10 cellular contexts compared by ENCODE assay signal in genomic region chr19:1016647-1017114, GRCh38. TPM values are rescaled to one million over a fixed set of nuclear protein-coding genes. Genes with fewer than 3 reads are reported as not detected.
DNase-seq lines count a peak whose midpoint lies in the region; ATAC-seq, FAIRE-seq and TF ChIP-seq lines count a peak whose summit lies in the region.
"Had no signal": no experiment of that assay in that cellular context is flagged by ENCODE, and none has a peak within 500 bp of the region (broad histone marks: within the 10 kb centered on the region; RNA-seq: fewer than 3 reads in every experiment).

No MANE protein-coding gene starts in this region.

- H3K36me3 Mint-ChIP-seq in MCF 10A (ENCODE audit: insufficient read depth, unreplicated experiment) (peaks cover 40% of the 10 kb centered on the region), type B pancreatic cell (no peaks in the 10 kb centered on the region)

- H3K27me3 Mint-ChIP-seq in MCF 10A (ENCODE audit: insufficient read depth, unreplicated experiment) = no peaks in the 10 kb centered on the region
- H3K27me3 Mint-ChIP-seq in type B pancreatic cell = peaks cover 6% of the 10 kb centered on the region

- H3K4me3 ChIP-seq in breast epithelium (peak overlapping the region in 1 of 3 donors; percentile 58), HepG2 (replicated peaks in 1 of 3; ENCODE audit: insufficient read depth in 1 of 3, low read depth in 2 of 3, low read length in 3 of 3) (peak overlapping the region in 1 of 3 experiments; percentile 46; a peak in 1 of 6 replicates)

- DNase-seq in MCF 10A (ENCODE audit: unreplicated experiment) = peak; percentile 62
- DNase-seq in breast epithelium (ENCODE audit: low spot score in 2 of 2) = no peak
- DNase-seq in astrocyte of the hippocampus (ENCODE audit: low read depth, low spot score) = peak; percentile 76
- DNase-seq in HepG2 (ENCODE audit: low spot score) = no peak
- no peak for DNase-seq in type B pancreatic cell (ENCODE audit: extremely low spot score, unreplicated experiment)
- DNase-seq in D721Med (ENCODE audit: insufficient read length, low spot score) = no peak
- no peak for DNase-seq in NK-92 treated with Interleukin-12 subunit alpha and Interleukin-12 subunit beta, amount 100 ng/mL, for 24 hours (lab: John Stamatoyannopoulos, UW)
- DNase-seq in NCI-H1105 (lab: John Stamatoyannopoulos, UW) = no peak

- no peak overlapping the region for H2AFZ ChIP-seq in HepG2 (ENCODE audit: low read length)

- H3K27ac Mint-ChIP-seq in MCF 10A (ENCODE audit: low read depth, unreplicated experiment) = peak overlapping the region; percentile 85
- peak overlapping the region; percentile 88 for H3K27ac Mint-ChIP-seq in type B pancreatic cell

- intact Hi-C loops in MCF 10A (cut with micrococcal nuclease) = no loop called here
- intact Hi-C loops in breast epithelium (cut with DNase I; ENCODE audit: low total_unique reads) = loop anchor here (10.0 kb wide), 1 partner anchor 208 kb away; no protein-coding TSS in a partner anchor
- intact Hi-C loops in HepG2 (cut with micrococcal nuclease; ENCODE audit: unreplicated experiment) = no loop called here

- no peaks in the 10 kb centered on the region for H3K9me3 Mint-ChIP-seq in MCF 10A (ENCODE audit: unreplicated experiment)
- no peaks in the 10 kb centered on the region for H3K9me3 Mint-ChIP-seq in type B pancreatic cell

- no peak overlapping the region for H3K9ac ChIP-seq in HepG2 (ENCODE audit: insufficient read depth, low read depth, low read length)

- TF ChIP-seq RAD21 in HepG2 (CRISPR knock-in tag; IDR thresholded peaks at IDR 0.05) = no peak

- H3K9me3 ChIP-seq in breast epithelium (no peaks in the 10 kb centered on the region), HepG2 (ENCODE audit: low read length) (no peaks in the 10 kb centered on the region)

- peaks cover 27% of the 10 kb centered on the region for H4K20me1 ChIP-seq in HepG2 (ENCODE audit: insufficient read depth, low read length)

- peak overlapping the region in 1 of 2 donors; percentile 77 for H3K27ac ChIP-seq in breast epithelium
- no peak overlapping the region for H3K27ac ChIP-seq in HepG2 (ENCODE audit: extremely low read length, insufficient read depth, low read length)

- TF ChIP-seq EP300 in HepG2 (IDR thresholded peaks at IDR 0.05; ENCODE audit: low read depth in 2 of 2, low read length in 2 of 2) = no peak
- no peak for TF ChIP-seq EP300 in HepG2 (CRISPR knock-in tag; IDR thresholded peaks at IDR 0.05; ENCODE audit: borderline replicate concordance)

- BruUV-seq in MCF 10A (replicated peaks; lab: Mats Ljungman, UMichigan) (no TSS peak), HepG2 (replicated peaks; lab: Mats Ljungman, UMichigan) (no TSS peak)

- H3K4me3 Mint-ChIP-seq in MCF 10A (ENCODE audit: unreplicated experiment) = peak overlapping the region; percentile 66
- H3K4me3 Mint-ChIP-seq in type B pancreatic cell = peak overlapping the region; percentile 74

- TF ChIP-seq CTCF in MCF 10A (IDR thresholded peaks at IDR 0.05; ENCODE audit: unreplicated experiment) = no peak
- no peak for TF ChIP-seq CTCF in breast epithelium (IDR thresholded peaks at IDR 0.05)
- TF ChIP-seq CTCF in HepG2 (CRISPR knock-in tag; IDR thresholded peaks at IDR 0.05) = no peak
- no peak for TF ChIP-seq CTCF in type B pancreatic cell (conservative IDR thresholded peaks at IDR 0.05)
- TF ChIP-seq CTCF in D721Med (IDR thresholded peaks at IDR 0.05; ENCODE audit: insufficient read depth, missing control alignments) = no peak

- peak overlapping the region; percentile 93 for H3K4me2 ChIP-seq in HepG2 (ENCODE audit: low read depth, low read length)

- ATAC-seq in HepG2 = no peak

- CTCF ChIA-PET in MCF 10A (lab: Yijun Ruan, JAX) = interaction anchor here (0.6 kb wide), 1 partner anchor 19 kb away, joined by 3 read pairs; no protein-coding TSS in a partner anchor
- CTCF ChIA-PET in HepG2 (lab: Yijun Ruan, JAX; ENCODE audit: low intra/inter-chr PET ratio, low total read pairs) = no interaction called here

- no CpG with 5 or more reads among the region's 12 CpGs for WGBS in HepG2 (ENCODE audit: low lambda C conversion rate)

- in situ Hi-C loops in HepG2 (cut with HindIII; ENCODE audit: extremely low pct_ligation_motif_present, low pct_unique_long_range_greater_than_20kb) = no loop called here

- POLR2A ChIA-PET in MCF 10A (lab: Yijun Ruan, JAX) (interaction anchor here (0.7 to 2.3 kb wide), 6 partner anchors 11 to 627 kb away, joined by 3 to 17 read pairs (median 6); partner anchors contain the start of gene CNN2), HepG2 (lab: Yijun Ruan, JAX) (no interaction called here)

- H3K4me1 Mint-ChIP-seq in MCF 10A (ENCODE audit: insufficient read depth, unreplicated experiment) = peaks cover 17% of the 10 kb centered on the region
- H3K4me1 Mint-ChIP-seq in type B pancreatic cell (ENCODE audit: unreplicated experiment) = peaks cover 20% of the 10 kb centered on the region

- H3K27me3 ChIP-seq in breast epithelium (no peaks in the 10 kb centered on the region), HepG2 (ENCODE audit: control insufficient read depth in 1 of 2, insufficient read depth in 2 of 2, low read length in 2 of 2) (no peaks in the 10 kb centered on the region)

- no peak for TF ChIP-seq POLR2A in breast epithelium (IDR thresholded peaks at IDR 0.05)
- TF ChIP-seq POLR2A in HepG2 (IDR thresholded peaks at IDR 0.05; ENCODE audit: insufficient read depth in 1 of 2, low read depth in 2 of 2, low read length in 2 of 2) = no peak; a peak in 1 of 4 replicates

- H3K79me2 ChIP-seq in HepG2 (ENCODE audit: insufficient read depth, low read length) = peaks cover 58% of the 10 kb centered on the region

- H3K36me3 ChIP-seq in breast epithelium (peaks cover 7% of the 10 kb centered on the region), HepG2 (replicated peaks in 1 of 2; ENCODE audit: control insufficient read depth in 1 of 2, insufficient read depth in 2 of 2, low read length in 2 of 2) (peaks cover 14 to 18% of the 10 kb centered on the region in 2 experiments; a peak in 3 of 5 replicates)

- FAIRE-seq in HepG2 (lab: Jason Lieb, UNC) (no peak), D721Med (lab: Jason Lieb, UNC) (no peak)
- FAIRE-seq: TTC549 had no signal

- H3K4me1 ChIP-seq in breast epithelium (peaks cover 16 to 46% of the 10 kb centered on the region in 2 donors), HepG2 (ENCODE audit: insufficient read depth, low read length) (peaks cover 38% of the 10 kb centered on the region)

RNA-seq across cellular contexts. Expression of gene TMEM259, which starts 4.2 kb away (rescaled TPM):
- total RNA-seq in MCF 10A (2022) (130 and 146 TPM in 2 replicates), breast epithelium (100 to 1,000 TPM; 112 to 156 (median 153) TPM), HepG2 (2016; rRNA removed; fragmentation: Illumina TruSeq; extraction: Trizol) (20.5 and 64.7 TPM in 2 replicates), type B pancreatic cell (ENCODE audit: low replicate concordance) (157 and 173 TPM in 2 replicates)
- total RNA-seq in HepG2 (2016; cell fraction: cytosol; rRNA removed; fragmentation: Illumina TruSeq; extraction: Trizol; ENCODE audit: low read depth) = 30.1 and 37.5 TPM in 2 replicates
- total RNA-seq in HepG2 (2016; cell fraction: insoluble cytoplasmic fraction; rRNA removed; fragmentation: Illumina TruSeq; extraction: Trizol) = 17.1 and 68.9 TPM in 2 replicates
- 50.5 and 59.4 TPM in 2 replicates for total RNA-seq in HepG2 (2016; cell fraction: membrane; rRNA removed; fragmentation: Illumina TruSeq; extraction: Trizol)
- total RNA-seq in HepG2 (2016; cell fraction: nucleus; rRNA removed; fragmentation: Illumina TruSeq; extraction: Trizol) = 58.0 and 76.3 TPM in 2 replicates
- 164 and 232 TPM in 2 replicates for polyA plus RNA-seq in HepG2 (2011; rRNA removed)
- polyA plus RNA-seq in HepG2 (2011; cell fraction: cytosol; rRNA removed) = 108 and 161 TPM in 2 replicates
- polyA plus RNA-seq in HepG2 (2011; cell fraction: nucleus; rRNA removed) = 1,157 and 1,454 TPM in 2 replicates
- polyA plus RNA-seq in HepG2 (2012) = 55.1 and 79.6 TPM in 2 replicates
- polyA plus RNA-seq in HepG2 (2016; cell fraction: cytosol; fragmentation: Illumina TruSeq; extraction: Trizol; ENCODE audit: low read depth) = 28.3 and 31.6 TPM in 2 replicates
- polyA plus RNA-seq in HepG2 (2016; cell fraction: insoluble cytoplasmic fraction; fragmentation: Illumina TruSeq; extraction: Trizol; ENCODE audit: low read depth) = 28.7 and 28.8 TPM in 2 replicates
- polyA plus RNA-seq in HepG2 (2016; cell fraction: membrane; fragmentation: Illumina TruSeq; extraction: Trizol; ENCODE audit: low read depth) = 47.1 and 48.7 TPM in 2 replicates
- polyA plus RNA-seq in HepG2 (2016; cell fraction: nucleus; fragmentation: Illumina TruSeq; extraction: Trizol; ENCODE audit: insufficient read depth, low read depth) = 234 and 238 TPM in 2 replicates
- 129 and 199 TPM in 2 replicates for polyA minus RNA-seq in HepG2 (2011; rRNA and poly(A)+ RNA removed; ENCODE audit: low replicate concordance)
- polyA minus RNA-seq in HepG2 (2011; cell fraction: cytosol; rRNA and poly(A)+ RNA removed) = 47.6 and 51.1 TPM in 2 replicates
- 58.8 and 65.8 TPM in 2 replicates for polyA minus RNA-seq in HepG2 (2011; cell fraction: nucleus; rRNA and poly(A)+ RNA removed)

RNA-seq across cellular contexts. Expression of gene RNU6-2, which starts 4.6 kb away (rescaled TPM):
- total RNA-seq in MCF 10A (2022) (not detected in 2 replicates), breast epithelium (not detected), HepG2 (2016; rRNA removed; fragmentation: Illumina TruSeq; extraction: Trizol) (under 0.01 TPM in 1 of 2 replicates, not detected in the other), type B pancreatic cell (ENCODE audit: low replicate concordance) (not detected in 2 replicates)
- under 0.01 TPM in 2 replicates for total RNA-seq in HepG2 (2016; cell fraction: cytosol; rRNA removed; fragmentation: Illumina TruSeq; extraction: Trizol; ENCODE audit: low read depth)
- total RNA-seq in HepG2 (2016; cell fraction: insoluble cytoplasmic fraction; rRNA removed; fragmentation: Illumina TruSeq; extraction: Trizol) = under 0.01 TPM in 1 of 2 replicates, not detected in the other
- total RNA-seq in HepG2 (2016; cell fraction: membrane; rRNA removed; fragmentation: Illumina TruSeq; extraction: Trizol) = under 0.01 TPM in 1 of 2 replicates, not detected in the other
- not detected in 2 replicates for total RNA-seq in HepG2 (2016; cell fraction: nucleus; rRNA removed; fragmentation: Illumina TruSeq; extraction: Trizol)
- polyA plus RNA-seq in HepG2 (2011; rRNA removed) = not detected in 2 replicates
- polyA plus RNA-seq in HepG2 (2011; cell fraction: cytosol; rRNA removed) = not detected in 2 replicates
- polyA plus RNA-seq in HepG2 (2011; cell fraction: nucleus; rRNA removed) = not detected in 2 replicates
- not detected in 2 replicates for polyA plus RNA-seq in HepG2 (2012)
- polyA plus RNA-seq in HepG2 (2016; cell fraction: cytosol; fragmentation: Illumina TruSeq; extraction: Trizol; ENCODE audit: low read depth) = not detected in 2 replicates
- polyA plus RNA-seq in HepG2 (2016; cell fraction: insoluble cytoplasmic fraction; fragmentation: Illumina TruSeq; extraction: Trizol; ENCODE audit: low read depth) = not detected in 2 replicates
- polyA plus RNA-seq in HepG2 (2016; cell fraction: membrane; fragmentation: Illumina TruSeq; extraction: Trizol; ENCODE audit: low read depth) = not detected in 2 replicates
- polyA plus RNA-seq in HepG2 (2016; cell fraction: nucleus; fragmentation: Illumina TruSeq; extraction: Trizol; ENCODE audit: insufficient read depth, low read depth) = not detected in 2 replicates
- under 0.01 TPM in 1 of 2 replicates, not detected in the other for polyA minus RNA-seq in HepG2 (2011; rRNA and poly(A)+ RNA removed; ENCODE audit: low replicate concordance)
- under 0.01 TPM in 1 of 2 replicates, not detected in the other for polyA minus RNA-seq in HepG2 (2011; cell fraction: cytosol; rRNA and poly(A)+ RNA removed)
- not detected in 2 replicates for polyA minus RNA-seq in HepG2 (2011; cell fraction: nucleus; rRNA and poly(A)+ RNA removed)
- total RNA-seq: temporal lobe had no signal

RNA-seq across cellular contexts. Expression of gene CNN2, which starts 9.7 kb away (rescaled TPM):
- total RNA-seq in MCF 10A (2022) = 112 and 166 TPM in 2 replicates
- total RNA-seq in breast epithelium = 10 to 100 TPM; 70.4 to 74.1 (median 70.7) TPM
- total RNA-seq in HepG2 (2016; rRNA removed; fragmentation: Illumina TruSeq; extraction: Trizol) = 70.0 and 84.5 TPM in 2 replicates
- 29.8 and 31.9 TPM in 2 replicates for total RNA-seq in HepG2 (2016; cell fraction: cytosol; rRNA removed; fragmentation: Illumina TruSeq; extraction: Trizol; ENCODE audit: low read depth)
- 66.1 and 74.6 TPM in 2 replicates for total RNA-seq in HepG2 (2016; cell fraction: insoluble cytoplasmic fraction; rRNA removed; fragmentation: Illumina TruSeq; extraction: Trizol)
- total RNA-seq in HepG2 (2016; cell fraction: membrane; rRNA removed; fragmentation: Illumina TruSeq; extraction: Trizol) = 70.9 and 77.3 TPM in 2 replicates
- total RNA-seq in HepG2 (2016; cell fraction: nucleus; rRNA removed; fragmentation: Illumina TruSeq; extraction: Trizol) = 37.1 and 39.3 TPM in 2 replicates
- polyA plus RNA-seq in HepG2 (2011; rRNA removed) = 58.1 and 63.6 TPM in 2 replicates
- polyA plus RNA-seq in HepG2 (2011; cell fraction: cytosol; rRNA removed) = 71.9 and 76.4 TPM in 2 replicates
- 59.2 and 73.6 TPM in 2 replicates for polyA plus RNA-seq in HepG2 (2011; cell fraction: nucleus; rRNA removed)
- polyA plus RNA-seq in HepG2 (2012) = 37.6 and 46.6 TPM in 2 replicates
- 36.8 and 41.0 TPM in 2 replicates for polyA plus RNA-seq in HepG2 (2016; cell fraction: cytosol; fragmentation: Illumina TruSeq; extraction: Trizol; ENCODE audit: low read depth)
- 82.0 and 114 TPM in 2 replicates for polyA plus RNA-seq in HepG2 (2016; cell fraction: insoluble cytoplasmic fraction; fragmentation: Illumina TruSeq; extraction: Trizol; ENCODE audit: low read depth)
- polyA plus RNA-seq in HepG2 (2016; cell fraction: membrane; fragmentation: Illumina TruSeq; extraction: Trizol; ENCODE audit: low read depth) = 75.2 and 79.7 TPM in 2 replicates
- polyA plus RNA-seq in HepG2 (2016; cell fraction: nucleus; fragmentation: Illumina TruSeq; extraction: Trizol; ENCODE audit: insufficient read depth, low read depth) = 90.2 and 93.1 TPM in 2 replicates
- 84.2 and 138 TPM in 2 replicates for polyA minus RNA-seq in HepG2 (2011; rRNA and poly(A)+ RNA removed; ENCODE audit: low replicate concordance)
- polyA minus RNA-seq in HepG2 (2011; cell fraction: cytosol; rRNA and poly(A)+ RNA removed) = 122 and 138 TPM in 2 replicates
- 21.5 and 28.6 TPM in 2 replicates for polyA minus RNA-seq in HepG2 (2011; cell fraction: nucleus; rRNA and poly(A)+ RNA removed)
- 276 and 279 TPM in 2 replicates for total RNA-seq in type B pancreatic cell (ENCODE audit: low replicate concordance)

RNA-seq across cellular contexts. Expression of gene GRIN3B, which starts 16.5 kb away (rescaled TPM):
- not detected in 2 replicates for total RNA-seq in MCF 10A (2022)
- 1 to 10 TPM in 1 of 3 donors, not detected in 2; 2.6 TPM for total RNA-seq in breast epithelium
- total RNA-seq in HepG2 (2016; rRNA removed; fragmentation: Illumina TruSeq; extraction: Trizol) = 0.07 TPM in 1 of 2 replicates, not detected in the other
- total RNA-seq in HepG2 (2016; cell fraction: cytosol; rRNA removed; fragmentation: Illumina TruSeq; extraction: Trizol; ENCODE audit: low read depth) = not detected in 2 replicates
- total RNA-seq in HepG2 (2016; cell fraction: insoluble cytoplasmic fraction; rRNA removed; fragmentation: Illumina TruSeq; extraction: Trizol) = 0.17 TPM in 1 of 2 replicates, not detected in the other
- total RNA-seq in HepG2 (2016; cell fraction: membrane; rRNA removed; fragmentation: Illumina TruSeq; extraction: Trizol) = not detected in 2 replicates
- total RNA-seq in HepG2 (2016; cell fraction: nucleus; rRNA removed; fragmentation: Illumina TruSeq; extraction: Trizol) = 0.28 TPM in 1 of 2 replicates, not detected in the other
- polyA plus RNA-seq in HepG2 (2011; rRNA removed) = 0.20 and 0.34 TPM in 2 replicates
- polyA plus RNA-seq in HepG2 (2011; cell fraction: cytosol; rRNA removed) = 0.15 and 0.47 TPM in 2 replicates
- polyA plus RNA-seq in HepG2 (2011; cell fraction: nucleus; rRNA removed) = 2.8 and 7.1 TPM in 2 replicates
- polyA plus RNA-seq in HepG2 (2012) = 0.23 and 0.28 TPM in 2 replicates
- not detected in 2 replicates for polyA plus RNA-seq in HepG2 (2016; cell fraction: cytosol; fragmentation: Illumina TruSeq; extraction: Trizol; ENCODE audit: low read depth)
- polyA plus RNA-seq in HepG2 (2016; cell fraction: insoluble cytoplasmic fraction; fragmentation: Illumina TruSeq; extraction: Trizol; ENCODE audit: low read depth) = not detected in 2 replicates
- polyA plus RNA-seq in HepG2 (2016; cell fraction: membrane; fragmentation: Illumina TruSeq; extraction: Trizol; ENCODE audit: low read depth) = not detected in 2 replicates
- polyA plus RNA-seq in HepG2 (2016; cell fraction: nucleus; fragmentation: Illumina TruSeq; extraction: Trizol; ENCODE audit: insufficient read depth, low read depth) = 0.27 and 0.38 TPM in 2 replicates
- polyA minus RNA-seq in HepG2 (2011; rRNA and poly(A)+ RNA removed; ENCODE audit: low replicate concordance) = 0.42 TPM in 1 of 2 replicates, not detected in the other
- not detected in 2 replicates for polyA minus RNA-seq in HepG2 (2011; cell fraction: cytosol; rRNA and poly(A)+ RNA removed)
- polyA minus RNA-seq in HepG2 (2011; cell fraction: nucleus; rRNA and poly(A)+ RNA removed) = 0.13 and 0.37 TPM in 2 replicates
- 0.65 and 1.00 TPM in 2 replicates for total RNA-seq in type B pancreatic cell (ENCODE audit: low replicate concordance)

RNA-seq across cellular contexts. Expression of gene ABCA7, which starts 23.2 kb away (rescaled TPM):
- 10.3 and 18.2 TPM in 2 replicates for total RNA-seq in MCF 10A (2022)
- total RNA-seq in breast epithelium = 10 to 100 TPM in 2 of 3 donors, 1 to 10 TPM in 1; 8.0 to 31.8 (median 26.5) TPM
- 1.3 and 4.4 TPM in 2 replicates for total RNA-seq in HepG2 (2016; rRNA removed; fragmentation: Illumina TruSeq; extraction: Trizol)
- 3.4 and 3.5 TPM in 2 replicates for total RNA-seq in HepG2 (2016; cell fraction: cytosol; rRNA removed; fragmentation: Illumina TruSeq; extraction: Trizol; ENCODE audit: low read depth)
- total RNA-seq in HepG2 (2016; cell fraction: insoluble cytoplasmic fraction; rRNA removed; fragmentation: Illumina TruSeq; extraction: Trizol) = 2.5 and 6.4 TPM in 2 replicates
- total RNA-seq in HepG2 (2016; cell fraction: membrane; rRNA removed; fragmentation: Illumina TruSeq; extraction: Trizol) = 1.7 and 2.0 TPM in 2 replicates
- total RNA-seq in HepG2 (2016; cell fraction: nucleus; rRNA removed; fragmentation: Illumina TruSeq; extraction: Trizol) = 7.8 and 9.7 TPM in 2 replicates
- 32.4 and 41.2 TPM in 2 replicates for polyA plus RNA-seq in HepG2 (2011; rRNA removed)
- polyA plus RNA-seq in HepG2 (2011; cell fraction: cytosol; rRNA removed) = 27.7 and 35.9 TPM in 2 replicates
- polyA plus RNA-seq in HepG2 (2011; cell fraction: nucleus; rRNA removed) = 316 and 410 TPM in 2 replicates
- polyA plus RNA-seq in HepG2 (2012) = 29.1 and 29.7 TPM in 2 replicates
- polyA plus RNA-seq in HepG2 (2016; cell fraction: cytosol; fragmentation: Illumina TruSeq; extraction: Trizol; ENCODE audit: low read depth) = 0.23 and 0.72 TPM in 2 replicates
- 1.6 and 2.2 TPM in 2 replicates for polyA plus RNA-seq in HepG2 (2016; cell fraction: insoluble cytoplasmic fraction; fragmentation: Illumina TruSeq; extraction: Trizol; ENCODE audit: low read depth)
- 0.54 and 0.71 TPM in 2 replicates for polyA plus RNA-seq in HepG2 (2016; cell fraction: membrane; fragmentation: Illumina TruSeq; extraction: Trizol; ENCODE audit: low read depth)
- 25.9 and 28.7 TPM in 2 replicates for polyA plus RNA-seq in HepG2 (2016; cell fraction: nucleus; fragmentation: Illumina TruSeq; extraction: Trizol; ENCODE audit: insufficient read depth, low read depth)
- 20.1 and 68.5 TPM in 2 replicates for polyA minus RNA-seq in HepG2 (2011; rRNA and poly(A)+ RNA removed; ENCODE audit: low replicate concordance)
- polyA minus RNA-seq in HepG2 (2011; cell fraction: cytosol; rRNA and poly(A)+ RNA removed) = 20.8 and 23.1 TPM in 2 replicates
- 41.6 and 44.5 TPM in 2 replicates for polyA minus RNA-seq in HepG2 (2011; cell fraction: nucleus; rRNA and poly(A)+ RNA removed)
- total RNA-seq in type B pancreatic cell (ENCODE audit: low replicate concordance) = 23.9 and 26.1 TPM in 2 replicates

Comparison
In these comparisons a context has a peak if more than half of its experiments do, and no peak if none do; other contexts are left out.
1. DNase-seq: peak in MCF 10A (single experiment) and astrocyte of the hippocampus (single experiment); none in breast epithelium (0 of 2), HepG2 (single experiment), type B pancreatic cell (single experiment), D721Med (single experiment), NK-92 treated with Interleukin-12 subunit alpha and Interleukin-12 subunit beta, amount 100 ng/mL, for 24 hours (single experiment) and NCI-H1105 (single experiment).